8 cellular contexts compared by ENCODE assay signal in genomic region chr6:45677381-45677992, GRCh38.
DNase-seq lines count a peak whose midpoint lies in the region; ATAC-seq and TF ChIP-seq lines count a peak whose summit lies in the region.

No MANE protein-coding gene starts in this region.

- H3K4me1 ChIP-seq in smooth muscle cell (ENCODE audit: low read depth), result no peaks in the 10 kb centered on the region

- H3K36me3 ChIP-seq in smooth muscle cell (ENCODE audit: low read depth), result no peaks in the 10 kb centered on the region

- H3K27me3 Mint-ChIP-seq in activated CD8-positive, alpha-beta memory T cell treated with anti-CD3 and anti-CD28 coated beads, Interleukin-2, amount 10 ng/mL, durations not matched to agents 7 days and 5 days, result peaks cover 2% of the 10 kb centered on the region
- peaks cover 2% of the 10 kb centered on the region for H3K27me3 Mint-ChIP-seq in endothelial cell (ENCODE audit: unreplicated experiment)

- H3F3A ChIP-seq in smooth muscle cell (ENCODE audit: low read depth), result peaks cover 9% of the 10 kb centered on the region

- CTCF ChIA-PET in activated CD8-positive, alpha-beta memory T cell treated with anti-CD3 and anti-CD28 coated beads, Interleukin-2, amount 10 ng/mL, durations not matched to agents 7 days and 5 days (lab: Charles Lee), result interaction anchor here (0.8 to 2.2 kb wide), 4 partner anchors 10 to 245 kb away, joined by 4 to 6 read pairs (median 4); no protein-coding TSS in a partner anchor

- no peak for TF ChIP-seq CTCF in GM13977 (IDR thresholded peaks at IDR 0.05; ENCODE audit: extremely low read depth, insufficient read depth, missing control alignments)
- no peak for TF ChIP-seq CTCF in smooth muscle cell (IDR thresholded peaks at IDR 0.05; ENCODE audit: borderline replicate concordance, insufficient read depth, poor library complexity, severe bottlenecking)
- TF ChIP-seq CTCF in endothelial cell (IDR thresholded peaks at IDR 0.05; ENCODE audit: unreplicated experiment), result no peak

- no peaks in the 10 kb centered on the region for H4K20me1 ChIP-seq in smooth muscle cell (ENCODE audit: low read depth)

- WGBS in smooth muscle cell (ENCODE audit: low lambda C conversion rate), result 25% methylated on average over 13 of the region's 13 CpGs

- H3K79me2 ChIP-seq in smooth muscle cell (ENCODE audit: low read depth), result no peaks in the 10 kb centered on the region

- peak; percentile 55 for ATAC-seq in GM21723 (IDR thresholded peaks at IDR 0.05; ENCODE audit: unreplicated experiment)
- peak; percentile 83 for ATAC-seq in activated CD8-positive, alpha-beta memory T cell treated with anti-CD3 and anti-CD28 coated beads, Interleukin-2, amount 10 ng/mL, durations not matched to agents 7 days and 5 days

- H3K4me1 Mint-ChIP-seq in activated CD8-positive, alpha-beta memory T cell treated with anti-CD3 and anti-CD28 coated beads, Interleukin-2, amount 10 ng/mL, durations not matched to agents 7 days and 5 days, result peaks cover 51% of the 10 kb centered on the region
- peaks cover 26% of the 10 kb centered on the region for H3K4me1 Mint-ChIP-seq in endothelial cell (ENCODE audit: unreplicated experiment)

- H3K9ac ChIP-seq in smooth muscle cell (ENCODE audit: low read depth), result no peak overlapping the region

- peak overlapping the region; percentile 49 for H3K4me2 ChIP-seq in smooth muscle cell

- no peaks in the 10 kb centered on the region for H3K27me3 ChIP-seq in smooth muscle cell (ENCODE audit: low read depth)

- H2AFZ ChIP-seq in smooth muscle cell (ENCODE audit: low read depth), result peak overlapping the region; percentile 74

- peak overlapping the region; percentile 72 for H3K27ac Mint-ChIP-seq in activated CD8-positive, alpha-beta memory T cell treated with anti-CD3 and anti-CD28 coated beads, Interleukin-2, amount 10 ng/mL, durations not matched to agents 7 days and 5 days
- no peak overlapping the region for H3K27ac Mint-ChIP-seq in endothelial cell (ENCODE audit: unreplicated experiment)

- DNase-seq in GM13977 (ENCODE audit: low spot score) (peak; percentile 57), LHCN-M2 (ENCODE audit: low read depth) (peak; percentile 81), glomerular endothelial cell (ENCODE audit: extremely low read depth, low read depth, low spot score) (peak; percentile 54), smooth muscle cell (lab: John Stamatoyannopoulos, UW; ENCODE audit: unreplicated experiment) (no peak), endothelial cell (ENCODE audit: low spot score) (no peak), HuH-7 (ENCODE audit: low spot score) (no peak)
- peak; percentile 84 for DNase-seq in activated CD8-positive, alpha-beta memory T cell treated with anti-CD3 and anti-CD28 coated beads, Interleukin-2, amount 10 ng/mL, durations not matched to agents 7 days and 5 days

- H3K36me3 Mint-ChIP-seq in activated CD8-positive, alpha-beta memory T cell treated with anti-CD3 and anti-CD28 coated beads, Interleukin-2, amount 10 ng/mL, durations not matched to agents 7 days and 5 days, result peaks cover 20% of the 10 kb centered on the region
- no peaks in the 10 kb centered on the region for H3K36me3 Mint-ChIP-seq in endothelial cell (ENCODE audit: low read depth, unreplicated experiment)

- in situ Hi-C loops in GM13977 (cut with MboI; ENCODE audit: low pct_unique_long_range_greater_than_20kb, low sequenced_read_pairs, unreplicated experiment), result no loop called here

- H3K9me3 ChIP-seq in smooth muscle cell (replicated peaks; ENCODE audit: low read depth), result no peaks in the 10 kb centered on the region

- peak overlapping the region; percentile 58 for H3K4me3 Mint-ChIP-seq in activated CD8-positive, alpha-beta memory T cell treated with anti-CD3 and anti-CD28 coated beads, Interleukin-2, amount 10 ng/mL, durations not matched to agents 7 days and 5 days
- H3K4me3 Mint-ChIP-seq in endothelial cell (ENCODE audit: unreplicated experiment), result no peak overlapping the region

- H3K9me3 Mint-ChIP-seq in activated CD8-positive, alpha-beta memory T cell treated with anti-CD3 and anti-CD28 coated beads, Interleukin-2, amount 10 ng/mL, durations not matched to agents 7 days and 5 days (ENCODE audit: low read depth), result peaks cover 2% of the 10 kb centered on the region
- H3K9me3 Mint-ChIP-seq in endothelial cell (ENCODE audit: unreplicated experiment), result no peaks in the 10 kb centered on the region

- no peak overlapping the region for H3K4me3 ChIP-seq in smooth muscle cell

- peak overlapping the region; percentile 31 for H3K27ac ChIP-seq in smooth muscle cell (ENCODE audit: low read depth)

Comparison
In these comparisons a context has a peak if more than half of its experiments do, and no peak if none do; other contexts are left out.
1. DNase-seq: peak in GM13977 (single experiment), LHCN-M2 (single experiment), activated CD8-positive, alpha-beta memory T cell treated with anti-CD3 and anti-CD28 coated beads, Interleukin-2, amount 10 ng/mL, durations not matched to agents 7 days and 5 days (single experiment) and glomerular endothelial cell (single experiment); none in smooth muscle cell (single experiment), endothelial cell (single experiment) and HuH-7 (single experiment).